Comparison of ENCODE assay signal across 18 cellular contexts in genomic region chr4:111778543-111778942, GRCh38.
DNase-seq lines count a peak whose midpoint lies in the region; ATAC-seq, FAIRE-seq and TF ChIP-seq lines count a peak whose summit lies in the region.
"Had no signal": no experiment of that assay in that cellular context is flagged by ENCODE, and none has a peak within 500 bp of the region (broad histone marks: within the 10 kb centered on the region; RNA-seq: fewer than 3 reads in every experiment).

No MANE protein-coding gene starts in this region.

- TF ChIP-seq POLR2A in HepG2 (IDR thresholded peaks at IDR 0.05; ENCODE audit: insufficient read depth in 1 of 2, low read depth in 2 of 2, low read length in 2 of 2): no peak
- no peak for TF ChIP-seq POLR2A in right lobe of liver (IDR thresholded peaks at IDR 0.05)
- TF ChIP-seq POLR2A in esophagus squamous epithelium (IDR thresholded peaks at IDR 0.05): no peak

- no peak overlapping the region for H3K4me2 ChIP-seq in HepG2 (ENCODE audit: low read depth, low read length)

- 4% methylated on average over 1 of the region's 1 CpG for WGBS in HepG2 (ENCODE audit: low lambda C conversion rate)
- 40% methylated on average over 1 of the region's 1 CpG for WGBS in right lobe of liver (ENCODE audit: insufficient coverage, low coverage, low lambda C conversion rate, missing lambda C conversion rate)
- 71 to 82% methylated on average over 1 of the region's 1 CpG for WGBS in esophagus squamous epithelium, 2 donors

- intact Hi-C loops in HepG2 (cut with micrococcal nuclease; ENCODE audit: unreplicated experiment): no loop called here
- intact Hi-C loops in right lobe of liver (cut with DNase I): no loop called here
- intact Hi-C loops in Panc1 (cut with micrococcal nuclease; ENCODE audit: unreplicated experiment): no loop called here
- intact Hi-C loops in esophagus squamous epithelium (cut with DNase I): no loop called here

- no peaks in the 10 kb centered on the region; a peak in 1 of 5 replicates for H3K27me3 ChIP-seq in HepG2 (ENCODE audit: control insufficient read depth in 1 of 2, insufficient read depth in 2 of 2, low read length in 2 of 2)
- no peaks in the 10 kb centered on the region for H3K27me3 ChIP-seq in right lobe of liver
- no peaks in the 10 kb centered on the region for H3K27me3 ChIP-seq in Panc1 (ENCODE audit: control insufficient read depth, insufficient read depth, low read length)
- peaks cover 0 to 22% (median 0%) of the 10 kb centered on the region in 4 donors for H3K27me3 ChIP-seq in esophagus squamous epithelium
- H3K27me3 ChIP-seq: thyroid gland had no signal

- FAIRE-seq in HepG2 (lab: Jason Lieb, UNC): no peak
- FAIRE-seq: endometrium, G401.6, small intestine had no signal

- H3K9me3 ChIP-seq in HepG2 (ENCODE audit: low read length) (no peaks in the 10 kb centered on the region), right lobe of liver (no peaks in the 10 kb centered on the region), Panc1 (ENCODE audit: control insufficient read depth, insufficient read depth, low read depth, low read length) (no peaks in the 10 kb centered on the region), esophagus squamous epithelium (no peaks in the 10 kb centered on the region)
- H3K9me3 ChIP-seq: thyroid gland had no signal

- TF ChIP-seq RAD21 in HepG2 (CRISPR knock-in tag; IDR thresholded peaks at IDR 0.05): no peak

- in situ Hi-C loops in HepG2 (cut with HindIII; ENCODE audit: extremely low pct_ligation_motif_present, low pct_unique_long_range_greater_than_20kb): no loop called here
- in situ Hi-C loops in Panc1 (cut with HindIII; ENCODE audit: low pct_unique_long_range_greater_than_20kb, low sequenced_read_pairs): no loop called here

- H3K36me3 ChIP-seq in HepG2 (replicated peaks in 1 of 2; ENCODE audit: control insufficient read depth in 1 of 2, insufficient read depth in 2 of 2, low read length in 2 of 2) (no peaks in the 10 kb centered on the region), right lobe of liver (no peaks in the 10 kb centered on the region), Panc1 (ENCODE audit: control insufficient read depth, insufficient read depth, low read length) (no peaks in the 10 kb centered on the region), esophagus squamous epithelium (no peaks in the 10 kb centered on the region)
- H3K36me3 ChIP-seq: thyroid gland had no signal

- H3K27ac ChIP-seq in HepG2 (ENCODE audit: extremely low read length, insufficient read depth, low read length): no peak overlapping the region
- no peak overlapping the region for H3K27ac ChIP-seq in right lobe of liver
- no peak overlapping the region for H3K27ac ChIP-seq in Panc1 (ENCODE audit: low read length)
- no peak overlapping the region for H3K27ac ChIP-seq in esophagus squamous epithelium
- H3K27ac ChIP-seq: thyroid gland had no signal

- H3K79me2 ChIP-seq in HepG2 (ENCODE audit: insufficient read depth, low read length): no peaks in the 10 kb centered on the region

- CTCF ChIA-PET in HepG2 (lab: Yijun Ruan, JAX; ENCODE audit: low intra/inter-chr PET ratio, low total read pairs) (no interaction called here), Panc1 (lab: Charles Lee) (no interaction called here)

- no peak overlapping the region for H2AFZ ChIP-seq in HepG2 (ENCODE audit: low read length)

- H4K20me1 ChIP-seq in HepG2 (ENCODE audit: insufficient read depth, low read length): no peaks in the 10 kb centered on the region

- TF ChIP-seq CTCF in HepG2 (CRISPR knock-in tag; IDR thresholded peaks at IDR 0.05): peak; percentile 26; the same call in 1 of the 2 replicates
- peak in 1 of 4 donors; percentile 19 for TF ChIP-seq CTCF in right lobe of liver (IDR thresholded peaks at IDR 0.05)
- TF ChIP-seq CTCF in Panc1 (IDR thresholded peaks at IDR 0.05): peak; percentile 11; the same call in 1 of the 2 replicates
- no peak for TF ChIP-seq CTCF in esophagus squamous epithelium (IDR thresholded peaks at IDR 0.05)

- H3K9ac ChIP-seq in HepG2 (ENCODE audit: insufficient read depth, low read depth, low read length): no peak overlapping the region

- DNase-seq in HepG2 (ENCODE audit: low spot score) (no peak), right lobe of liver (no peak), Panc1 (ENCODE audit: low read depth, low spot score) (no peak), fibroblast of the conjunctiva (ENCODE audit: low read depth) (peak; percentile 6), esophagus squamous epithelium (lab: John Stamatoyannopoulos, UW) (no peak), hepatic stellate cell (ENCODE audit: low spot score) (no peak), NCI-H146 treated with DMSO at 0.1 percent for 48 hours (lab: John Stamatoyannopoulos, UW; ENCODE audit: unreplicated experiment) (no peak)
- DNase-seq: activated T-cell treated with anti-CD3 and anti-CD28 coated beads, Interleukin-2, amount 50 U/mL, for 24 hours; AML-193; aorta; KBM-7; NCI-H2171; RPMI8226; small intestine; thyroid gland had no signal

- POLR2A ChIA-PET in HepG2 (lab: Yijun Ruan, JAX) (no interaction called here), Panc1 (lab: Charles Lee) (no interaction called here)

- no peak for TF ChIP-seq EP300 in HepG2 (IDR thresholded peaks at IDR 0.05; ENCODE audit: low read depth in 2 of 2, low read length in 2 of 2)
- TF ChIP-seq EP300 in HepG2 (CRISPR knock-in tag; IDR thresholded peaks at IDR 0.05; ENCODE audit: borderline replicate concordance): no peak

- no TSS peak for BruUV-seq in HepG2 (replicated peaks; lab: Mats Ljungman, UMichigan)
- no TSS peak for BruUV-seq in Panc1 (replicated peaks; lab: Mats Ljungman, UMichigan)

- H3K4me3 ChIP-seq in HepG2 (replicated peaks in 1 of 3; ENCODE audit: insufficient read depth in 1 of 3, low read depth in 2 of 3, low read length in 3 of 3) (no peak overlapping the region), right lobe of liver (no peak overlapping the region), Panc1 (ENCODE audit: low read depth in 2 of 2, low read length in 2 of 2) (no peak overlapping the region), esophagus squamous epithelium (no peak overlapping the region)
- H3K4me3 ChIP-seq: thyroid gland had no signal

- 0 out of 3 replicates have a peak, but pooled peaks have one; percentile 30 for ATAC-seq in HepG2
- ATAC-seq in right lobe of liver: no peak
- ATAC-seq in Panc1: no peak
- no peak for ATAC-seq in HG03432 (IDR thresholded peaks at IDR 0.05; ENCODE audit: unreplicated experiment)

- H3K4me1 ChIP-seq in HepG2 (ENCODE audit: insufficient read depth, low read length) (no peaks in the 10 kb centered on the region), right lobe of liver (no peaks in the 10 kb centered on the region), Panc1 (ENCODE audit: control insufficient read depth, insufficient read depth, low read length) (no peaks in the 10 kb centered on the region), esophagus squamous epithelium (no peaks in the 10 kb centered on the region)
- H3K4me1 ChIP-seq: thyroid gland had no signal

TF ChIP-seq in HepG2, 621 proteins besides CTCF, POLR2A, EP300 and RAD21:
- TF ChIP-seq POGK (CRISPR knock-in tag; conservative IDR thresholded peaks at IDR 0.05) (no peak), MAFF (IDR thresholded peaks at IDR 0.05; ENCODE audit: low read depth, low read length) (peak; percentile 43), MEIS2 (CRISPR knock-in tag; IDR thresholded peaks at IDR 0.05) (no peak), TBL1XR1 (IDR thresholded peaks at IDR 0.05; ENCODE audit: borderline replicate concordance, low read length, partially characterized antibody) (no peak), NFKBIZ (CRISPR knock-in tag; IDR thresholded peaks at IDR 0.05) (no peak), FOXM1 (CRISPR knock-in tag; IDR thresholded peaks at IDR 0.05) (no peak), MTA1 (CRISPR knock-in tag; IDR thresholded peaks at IDR 0.05; ENCODE audit: borderline replicate concordance) (no peak), REL (CRISPR knock-in tag; conservative IDR thresholded peaks at IDR 0.05) (no peak), CREB1 (IDR thresholded peaks at IDR 0.05) (no peak), CREB1 (CRISPR knock-in tag; IDR thresholded peaks at IDR 0.05) (no peak), MAFK (conservative IDR thresholded peaks at IDR 0.05 in 1 of 2, IDR thresholded peaks at IDR 0.05 in 1 of 2; ENCODE audit: low read length in 2 of 2) (peak; percentile 69 to 75), STAG1 (CRISPR knock-in tag; IDR thresholded peaks at IDR 0.05) (peak; percentile 28; the same call in 1 of the 2 replicates), ZNF549 (CRISPR knock-in tag; IDR thresholded peaks at IDR 0.05) (no peak), ZFP62 (CRISPR knock-in tag; IDR thresholded peaks at IDR 0.05) (no peak), ZEB1 (IDR thresholded peaks at IDR 0.05; ENCODE audit: insufficient replicate concordance, low read depth) (no peak), SALL2 (CRISPR knock-in tag; IDR thresholded peaks at IDR 0.05) (no peak), ZNF547 (CRISPR knock-in tag; IDR thresholded peaks at IDR 0.05) (no peak), ZNF343 (CRISPR knock-in tag; IDR thresholded peaks at IDR 0.05) (no peak)
TF ChIP-seq in HepG2: peak in this region for 3.

Comparison
In these comparisons a context has a peak if more than half of its experiments do, and no peak if none do; other contexts are left out.
1. CTCF ChIP-seq: peak in HepG2 (single experiment) and Panc1 (single experiment); none in esophagus squamous epithelium (0 of 6).